1 cellular context compared by ENCODE assay signal in the genomic region with DNA sequence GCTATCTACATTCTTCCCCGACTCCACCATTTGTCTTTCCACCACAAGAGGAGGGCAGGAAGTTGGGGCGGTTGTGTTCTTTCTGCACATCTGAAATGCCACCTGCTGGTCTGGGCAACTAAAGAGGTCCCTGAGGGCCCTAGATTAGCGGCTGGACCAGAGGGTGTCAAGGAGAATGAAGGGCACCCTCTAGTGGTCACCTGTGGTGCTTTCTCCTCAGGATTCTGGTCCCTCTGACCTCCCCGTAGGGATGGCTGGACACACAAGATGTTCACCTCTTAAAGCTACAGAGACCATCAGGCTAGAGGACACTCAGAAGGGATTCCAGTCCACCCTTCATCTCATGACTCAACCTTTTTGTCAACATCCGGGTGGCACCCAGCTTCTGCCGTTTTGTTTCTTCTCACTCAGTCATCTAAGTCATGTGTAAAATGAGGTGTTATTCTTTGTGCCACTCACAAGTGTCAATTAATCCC.
TF ChIP-seq lines count a peak whose summit lies in the region.

No MANE protein-coding gene starts in this region.

TF ChIP-seq in SK-N-SH, 30 proteins besides CTCF, POLR2A, EP300 and RAD21 (continued from another document):
- TF ChIP-seq, protein P1, sequence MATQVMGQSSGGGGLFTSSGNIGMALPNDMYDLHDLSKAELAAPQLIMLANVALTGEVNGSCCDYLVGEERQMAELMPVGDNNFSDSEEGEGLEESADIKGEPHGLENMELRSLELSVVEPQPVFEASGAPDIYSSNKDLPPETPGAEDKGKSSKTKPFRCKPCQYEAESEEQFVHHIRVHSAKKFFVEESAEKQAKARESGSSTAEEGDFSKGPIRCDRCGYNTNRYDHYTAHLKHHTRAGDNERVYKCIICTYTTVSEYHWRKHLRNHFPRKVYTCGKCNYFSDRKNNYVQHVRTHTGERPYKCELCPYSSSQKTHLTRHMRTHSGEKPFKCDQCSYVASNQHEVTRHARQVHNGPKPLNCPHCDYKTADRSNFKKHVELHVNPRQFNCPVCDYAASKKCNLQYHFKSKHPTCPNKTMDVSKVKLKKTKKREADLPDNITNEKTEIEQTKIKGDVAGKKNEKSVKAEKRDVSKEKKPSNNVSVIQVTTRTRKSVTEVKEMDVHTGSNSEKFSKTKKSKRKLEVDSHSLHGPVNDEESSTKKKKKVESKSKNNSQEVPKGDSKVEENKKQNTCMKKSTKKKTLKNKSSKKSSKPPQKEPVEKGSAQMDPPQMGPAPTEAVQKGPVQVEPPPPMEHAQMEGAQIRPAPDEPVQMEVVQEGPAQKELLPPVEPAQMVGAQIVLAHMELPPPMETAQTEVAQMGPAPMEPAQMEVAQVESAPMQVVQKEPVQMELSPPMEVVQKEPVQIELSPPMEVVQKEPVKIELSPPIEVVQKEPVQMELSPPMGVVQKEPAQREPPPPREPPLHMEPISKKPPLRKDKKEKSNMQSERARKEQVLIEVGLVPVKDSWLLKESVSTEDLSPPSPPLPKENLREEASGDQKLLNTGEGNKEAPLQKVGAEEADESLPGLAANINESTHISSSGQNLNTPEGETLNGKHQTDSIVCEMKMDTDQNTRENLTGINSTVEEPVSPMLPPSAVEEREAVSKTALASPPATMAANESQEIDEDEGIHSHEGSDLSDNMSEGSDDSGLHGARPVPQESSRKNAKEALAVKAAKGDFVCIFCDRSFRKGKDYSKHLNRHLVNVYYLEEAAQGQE (IDR thresholded peaks at IDR 0.05; ENCODE audit: low read depth, low read length), result no peak
- TF ChIP-seq POLR2AphosphoS5 (IDR thresholded peaks at IDR 0.05; ENCODE audit: low read depth, low read length), result no peak
- TF ChIP-seq, protein P2, sequence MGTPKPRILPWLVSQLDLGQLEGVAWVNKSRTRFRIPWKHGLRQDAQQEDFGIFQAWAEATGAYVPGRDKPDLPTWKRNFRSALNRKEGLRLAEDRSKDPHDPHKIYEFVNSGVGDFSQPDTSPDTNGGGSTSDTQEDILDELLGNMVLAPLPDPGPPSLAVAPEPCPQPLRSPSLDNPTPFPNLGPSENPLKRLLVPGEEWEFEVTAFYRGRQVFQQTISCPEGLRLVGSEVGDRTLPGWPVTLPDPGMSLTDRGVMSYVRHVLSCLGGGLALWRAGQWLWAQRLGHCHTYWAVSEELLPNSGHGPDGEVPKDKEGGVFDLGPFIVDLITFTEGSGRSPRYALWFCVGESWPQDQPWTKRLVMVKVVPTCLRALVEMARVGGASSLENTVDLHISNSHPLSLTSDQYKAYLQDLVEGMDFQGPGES (IDR thresholded peaks at IDR 0.05; ENCODE audit: low read depth, low read length), result no peak
- TF ChIP-seq MEF2A (IDR thresholded peaks at IDR 0.05; ENCODE audit: borderline replicate concordance, low read depth), result no peak
- no peak for TF ChIP-seq GABPA (IDR thresholded peaks at IDR 0.05; ENCODE audit: low read depth)
- TF ChIP-seq, protein P3, sequence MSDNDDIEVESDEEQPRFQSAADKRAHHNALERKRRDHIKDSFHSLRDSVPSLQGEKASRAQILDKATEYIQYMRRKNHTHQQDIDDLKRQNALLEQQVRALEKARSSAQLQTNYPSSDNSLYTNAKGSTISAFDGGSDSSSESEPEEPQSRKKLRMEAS (IDR thresholded peaks at IDR 0.05; ENCODE audit: low read depth), result no peak
